31 cellular contexts compared by ENCODE assay signal in the genomic region with DNA sequence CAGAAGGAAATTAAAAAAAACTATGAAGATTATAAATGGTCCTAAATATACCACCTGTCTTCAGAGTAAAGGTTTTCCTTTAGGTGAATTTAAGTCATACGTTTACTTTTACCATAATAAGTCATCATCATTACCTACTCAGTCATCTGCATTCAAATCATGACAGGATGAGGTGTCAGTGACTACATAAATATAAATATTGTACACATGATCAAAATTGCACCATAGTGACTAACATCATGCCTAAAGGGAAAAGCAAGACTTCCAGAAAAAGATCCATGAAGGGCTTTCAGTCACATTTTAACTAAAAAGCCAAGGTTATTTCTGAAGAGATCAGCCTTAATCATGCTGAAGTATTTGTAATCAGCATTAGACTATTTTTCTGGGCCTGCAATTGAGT.
"Had no signal": no experiment of that assay in that cellular context is flagged by ENCODE, and none has a peak within 500 bp of the region (broad histone marks: within the 10 kb centered on the region; RNA-seq: fewer than 3 reads in every experiment).

No MANE protein-coding gene starts in this region.

- H3K27ac Mint-ChIP-seq: activated CD4-positive, alpha-beta memory T cell treated with anti-CD3 and anti-CD28 coated beads, Interleukin-2, amount 10 ng/mL, durations not matched to agents 7 days and 5 days; activated CD4-positive, alpha-beta T cell treated with anti-CD3 and anti-CD28 coated beads, Interleukin-2, amount 10 ng/mL, durations not matched to agents 7 days and 5 days; activated naive CD4-positive, alpha-beta T cell treated with anti-CD3 and anti-CD28 coated beads, Interleukin-2, amount 10 ng/mL, durations not matched to agents 7 days and 5 days; activated naive CD8-positive, alpha-beta T cell treated with anti-CD3 and anti-CD28 coated beads, Interleukin-2, amount 10 ng/mL, durations not matched to agents 7 days and 5 days; activated T-cell treated with anti-CD3 and anti-CD28 coated beads, Interleukin-2, amount 50 U/mL, for 24 hours; immature natural killer cell; memory B cell; naive thymus-derived CD4-positive, alpha-beta T cell; stimulated activated effector memory CD8-positive, alpha-beta T cell treated with anti-CD3 and anti-CD28 coated beads, Interleukin-12 subunit alpha, Interleukin-12 subunit beta, amount 100 ng/mL, for 72 hours; stimulated activated naive CD8-positive, alpha-beta T cell treated with anti-CD3 and anti-CD28 coated beads, Interleukin-15, Interleukin-2, amounts not matched to agents 100 ng/mL and 50 ng/mL, for 24 hours; WTC11 had no signal

- H3K27ac ChIP-seq: pancreas, prostate gland, sigmoid colon, thyroid gland, upper lobe of left lung, vagina had no signal

- H3K36me3 ChIP-seq: pancreas, prostate gland, sigmoid colon, thyroid gland, upper lobe of left lung, vagina had no signal

- H3K36me3 Mint-ChIP-seq: activated naive CD4-positive, alpha-beta T cell treated with anti-CD3 and anti-CD28 coated beads, Interleukin-2, amount 10 ng/mL, durations not matched to agents 7 days and 5 days; activated naive CD8-positive, alpha-beta T cell treated with anti-CD3 and anti-CD28 coated beads, Interleukin-2, amount 10 ng/mL, durations not matched to agents 7 days and 5 days; immature natural killer cell; memory B cell; stimulated activated effector memory CD8-positive, alpha-beta T cell treated with anti-CD3 and anti-CD28 coated beads, Interleukin-12 subunit alpha, Interleukin-12 subunit beta, amount 100 ng/mL, for 72 hours had no signal

- H3K4me3 ChIP-seq: pancreas, prostate gland, sigmoid colon, thyroid gland, upper lobe of left lung, vagina had no signal

- H3K4me1 Mint-ChIP-seq: activated CD4-positive, alpha-beta memory T cell treated with anti-CD3 and anti-CD28 coated beads, Interleukin-2, amount 10 ng/mL, durations not matched to agents 7 days and 5 days; activated CD4-positive, alpha-beta T cell treated with anti-CD3 and anti-CD28 coated beads, Interleukin-2, amount 10 ng/mL, durations not matched to agents 7 days and 5 days; activated naive CD4-positive, alpha-beta T cell treated with anti-CD3 and anti-CD28 coated beads, Interleukin-2, amount 10 ng/mL, durations not matched to agents 7 days and 5 days; activated naive CD8-positive, alpha-beta T cell treated with anti-CD3 and anti-CD28 coated beads, Interleukin-2, amount 10 ng/mL, durations not matched to agents 7 days and 5 days; immature natural killer cell; memory B cell; naive thymus-derived CD4-positive, alpha-beta T cell; neural crest cell; stimulated activated effector memory CD8-positive, alpha-beta T cell treated with anti-CD3 and anti-CD28 coated beads, Interleukin-12 subunit alpha, Interleukin-12 subunit beta, amount 100 ng/mL, for 72 hours had no signal

- DNase-seq: activated CD4-positive, alpha-beta memory T cell treated with anti-CD3 and anti-CD28 coated beads, Interleukin-2, amount 10 ng/mL, durations not matched to agents 7 days and 5 days; activated CD4-positive, alpha-beta T cell treated with anti-CD3 and anti-CD28 coated beads for 1 hour; activated CD4-positive, alpha-beta T cell treated with anti-CD3 and anti-CD28 coated beads, Interleukin-2, amount 10 ng/mL, durations not matched to agents 7 days and 5 days; activated CD8-positive, alpha-beta memory T cell treated with anti-CD3 and anti-CD28 coated beads, Interleukin-2, amount 50 U/mL, for 48 hours; activated gamma-delta T cell; activated naive CD4-positive, alpha-beta T cell treated with anti-CD3 and anti-CD28 coated beads, Interleukin-2, amount 10 ng/mL, durations not matched to agents 7 days and 5 days; activated naive CD8-positive, alpha-beta T cell treated with anti-CD3 and anti-CD28 coated beads, Interleukin-2, amount 10 ng/mL, durations not matched to agents 7 days and 5 days; activated T-cell treated with anti-CD3 and anti-CD28 coated beads, Interleukin-2, amount 50 U/mL, for 24 hours; effector CD8-positive, alpha-beta T cell; erythroblast; head of caudate nucleus; hypothalamus; immature natural killer cell; kidney; midbrain; naive thymus-derived CD4-positive, alpha-beta T cell; nucleus accumbens; pancreas; sigmoid colon; small intestine; stimulated activated CD4-positive, alpha-beta T cell treated with anti-CD3 and anti-CD28 coated beads, Interleukin-4, amount 100 ng/mL, for 24 hours; T1000; thyroid gland; upper lobe of left lung had no signal

- ATAC-seq: naive thymus-derived CD4-positive, alpha-beta T cell; pancreas; stimulated activated effector memory CD8-positive, alpha-beta T cell treated with anti-CD3 and anti-CD28 coated beads, Interleukin-12 subunit alpha, Interleukin-12 subunit beta, amount 100 ng/mL, for 72 hours; WTC11 had no signal

- H3K27me3 ChIP-seq: pancreas, sigmoid colon, thyroid gland, upper lobe of left lung, vagina had no signal

- H3K4me3 Mint-ChIP-seq: activated CD4-positive, alpha-beta memory T cell treated with anti-CD3 and anti-CD28 coated beads, Interleukin-2, amount 10 ng/mL, durations not matched to agents 7 days and 5 days; activated CD4-positive, alpha-beta T cell treated with anti-CD3 and anti-CD28 coated beads, Interleukin-2, amount 10 ng/mL, durations not matched to agents 7 days and 5 days; activated naive CD4-positive, alpha-beta T cell treated with anti-CD3 and anti-CD28 coated beads, Interleukin-2, amount 10 ng/mL, durations not matched to agents 7 days and 5 days; activated naive CD8-positive, alpha-beta T cell treated with anti-CD3 and anti-CD28 coated beads, Interleukin-2, amount 10 ng/mL, durations not matched to agents 7 days and 5 days; activated T-cell treated with anti-CD3 and anti-CD28 coated beads, Interleukin-2, amount 50 U/mL, for 24 hours; immature natural killer cell; memory B cell; naive thymus-derived CD4-positive, alpha-beta T cell; neural crest cell; stimulated activated effector memory CD8-positive, alpha-beta T cell treated with anti-CD3 and anti-CD28 coated beads, Interleukin-12 subunit alpha, Interleukin-12 subunit beta, amount 100 ng/mL, for 72 hours; stimulated activated naive CD8-positive, alpha-beta T cell treated with anti-CD3 and anti-CD28 coated beads, Interleukin-15, Interleukin-2, amounts not matched to agents 100 ng/mL and 50 ng/mL, for 24 hours; WTC11 had no signal

- H3K4me1 ChIP-seq: pancreas, prostate gland, sigmoid colon, thyroid gland, upper lobe of left lung, vagina had no signal

- H3K9me3 ChIP-seq: pancreas, prostate gland, sigmoid colon, thyroid gland, upper lobe of left lung, vagina had no signal

- H3K27me3 Mint-ChIP-seq: activated CD4-positive, alpha-beta memory T cell treated with anti-CD3 and anti-CD28 coated beads, Interleukin-2, amount 10 ng/mL, durations not matched to agents 7 days and 5 days; activated CD4-positive, alpha-beta T cell treated with anti-CD3 and anti-CD28 coated beads, Interleukin-2, amount 10 ng/mL, durations not matched to agents 7 days and 5 days; activated naive CD4-positive, alpha-beta T cell treated with anti-CD3 and anti-CD28 coated beads, Interleukin-2, amount 10 ng/mL, durations not matched to agents 7 days and 5 days; activated naive CD8-positive, alpha-beta T cell treated with anti-CD3 and anti-CD28 coated beads, Interleukin-2, amount 10 ng/mL, durations not matched to agents 7 days and 5 days; activated T-cell treated with anti-CD3 and anti-CD28 coated beads, Interleukin-2, amount 50 U/mL, for 24 hours; memory B cell; naive thymus-derived CD4-positive, alpha-beta T cell; stimulated activated naive CD8-positive, alpha-beta T cell treated with anti-CD3 and anti-CD28 coated beads, Interleukin-15, Interleukin-2, amounts not matched to agents 100 ng/mL and 50 ng/mL, for 24 hours had no signal
